Comparison of ENCODE assay signal across 20 cellular contexts in genomic region chr2:64005707-64006356, GRCh38. TPM values are rescaled to one million over a fixed set of nuclear protein-coding genes. Genes with fewer than 3 reads are reported as not detected.
DNase-seq lines count a peak whose midpoint lies in the region; ATAC-seq and FAIRE-seq lines count a peak whose summit lies in the region.
"Had no signal": no experiment of that assay in that cellular context is flagged by ENCODE, and none has a peak within 500 bp of the region (broad histone marks: within the 10 kb centered on the region; RNA-seq: fewer than 3 reads in every experiment).

No MANE protein-coding gene starts in this region.

- ATAC-seq in left colon (peak; percentile 90), GM18519 (IDR thresholded peaks at IDR 0.05; ENCODE audit: low FRiP score, unreplicated experiment) (no peak)
- ATAC-seq: A549; CD8-positive, alpha-beta T cell had no signal

- 66 to 89% (median 71%) methylated on average over 2 of the region's 2 CpGs for WGBS in small intestine, 3 donors

- no peak overlapping the region for H3K4me3 ChIP-seq in small intestine (ENCODE audit: low read depth in 1 of 2, low read length in 2 of 2)
- H3K4me3 ChIP-seq: A549; BLaER1 treated with 17β-estradiol and CSF1 and Interleukin-3, amounts not matched to agents 10 nM and 100 nM had no signal

- FAIRE-seq in GM19239 (lab: Jason Lieb, UNC) (peak; percentile 18), small intestine (lab: Jason Lieb, UNC) (no peak)
- FAIRE-seq: A549, D721Med, G401.6, GM12891 had no signal

- H3K27ac ChIP-seq in small intestine (ENCODE audit: low read depth in 1 of 2, low read length in 1 of 2), result no peak overlapping the region
- H3K27ac ChIP-seq: 22Rv1; A549; BLaER1 treated with 17β-estradiol and CSF1 and Interleukin-3, amounts not matched to agents 10 nM and 100 nM; C4-2B had no signal

- H3K27me3 ChIP-seq in small intestine (ENCODE audit: control insufficient read depth in 2 of 2, insufficient read depth in 2 of 2, low read length in 2 of 2), result no peaks in the 10 kb centered on the region
- H3K27me3 ChIP-seq: BLaER1 treated with 17β-estradiol and CSF1 and Interleukin-3, amounts not matched to agents 10 nM and 100 nM had no signal

- H3K4me1 Mint-ChIP-seq in activated T-helper 1 cell treated with anti-CD3 and anti-CD28 coated beads, Interleukin-12 subunit alpha, Interleukin-12 subunit beta, Interleukin-2, Interleukin-4 antibody, amounts not matched to agents 30 ng/mL and 10 ng/mL and 1 ng/mL, durations not matched to agents 14 hours and 24 hours and 36 hours (ENCODE audit: low read depth), result peaks cover 23% of the 10 kb centered on the region

- no peak overlapping the region for H3K27ac Mint-ChIP-seq in activated T-helper 1 cell treated with anti-CD3 and anti-CD28 coated beads, Interleukin-12 subunit alpha, Interleukin-12 subunit beta, Interleukin-2, Interleukin-4 antibody, amounts not matched to agents 30 ng/mL and 10 ng/mL and 1 ng/mL, durations not matched to agents 14 hours and 24 hours and 36 hours
- H3K27ac Mint-ChIP-seq: B cell; CD4-positive, alpha-beta T cell; CD8-positive, alpha-beta T cell had no signal

- no peaks in the 10 kb centered on the region for H3K9me3 ChIP-seq in small intestine (ENCODE audit: control insufficient read depth, low read depth)
- H3K9me3 ChIP-seq: A549, Caco-2 had no signal

- no peaks in the 10 kb centered on the region for H3K27me3 Mint-ChIP-seq in activated T-helper 1 cell treated with anti-CD3 and anti-CD28 coated beads, Interleukin-12 subunit alpha, Interleukin-12 subunit beta, Interleukin-2, Interleukin-4 antibody, amounts not matched to agents 30 ng/mL and 10 ng/mL and 1 ng/mL, durations not matched to agents 14 hours and 24 hours and 36 hours (ENCODE audit: insufficient read depth)
- H3K27me3 Mint-ChIP-seq: B cell; CD4-positive, alpha-beta T cell had no signal

- H3K36me3 ChIP-seq in small intestine (ENCODE audit: control insufficient read depth in 2 of 2, insufficient read depth in 2 of 2, low read length in 2 of 2), result no peaks in the 10 kb centered on the region

- no peak overlapping the region for H3K4me3 Mint-ChIP-seq in activated T-helper 1 cell treated with anti-CD3 and anti-CD28 coated beads, Interleukin-12 subunit alpha, Interleukin-12 subunit beta, Interleukin-2, Interleukin-4 antibody, amounts not matched to agents 30 ng/mL and 10 ng/mL and 1 ng/mL, durations not matched to agents 14 hours and 24 hours and 36 hours
- H3K4me3 Mint-ChIP-seq: B cell; CD4-positive, alpha-beta T cell; CD8-positive, alpha-beta T cell had no signal

- intact Hi-C loops in left colon (cut with DNase I, micrococcal nuclease), result no loop called here
- intact Hi-C loops in activated T-helper 1 cell treated with anti-CD3 and anti-CD28 coated beads, Interleukin-12 subunit alpha, Interleukin-12 subunit beta, Interleukin-2, Interleukin-4 antibody, amounts not matched to agents 30 ng/mL and 10 ng/mL and 1 ng/mL, durations not matched to agents 14 hours and 24 hours and 36 hours (cut with micrococcal nuclease), result no loop called here

- H3K36me3 Mint-ChIP-seq in activated T-helper 1 cell treated with anti-CD3 and anti-CD28 coated beads, Interleukin-12 subunit alpha, Interleukin-12 subunit beta, Interleukin-2, Interleukin-4 antibody, amounts not matched to agents 30 ng/mL and 10 ng/mL and 1 ng/mL, durations not matched to agents 14 hours and 24 hours and 36 hours (ENCODE audit: low read depth), result peaks cover 22% of the 10 kb centered on the region

- H3K9me3 Mint-ChIP-seq in activated T-helper 1 cell treated with anti-CD3 and anti-CD28 coated beads, Interleukin-12 subunit alpha, Interleukin-12 subunit beta, Interleukin-2, Interleukin-4 antibody, amounts not matched to agents 30 ng/mL and 10 ng/mL and 1 ng/mL, durations not matched to agents 14 hours and 24 hours and 36 hours, result no peaks in the 10 kb centered on the region
- H3K9me3 Mint-ChIP-seq: CD4-positive, alpha-beta T cell; CD8-positive, alpha-beta T cell had no signal

- H3K4me1 ChIP-seq in small intestine (ENCODE audit: control insufficient read depth in 2 of 2, insufficient read depth in 1 of 2, low read depth in 1 of 2, low read length in 1 of 2), result peaks cover 0 to 1% of the 10 kb centered on the region in 2 donors
- H3K4me1 ChIP-seq: A549; BLaER1 treated with 17β-estradiol and CSF1 and Interleukin-3, amounts not matched to agents 10 nM and 100 nM; Caco-2 had no signal

- DNase-seq in GM19239 (ENCODE audit: insufficient read length, low spot score) (no peak), left colon (no peak), small intestine (peak; percentile 67)
- DNase-seq in activated T-helper 1 cell treated with anti-CD3 and anti-CD28 coated beads, Interleukin-12 subunit alpha, Interleukin-12 subunit beta, Interleukin-2, Interleukin-4 antibody, amounts not matched to agents 30 ng/mL and 10 ng/mL and 1 ng/mL, durations not matched to agents 14 hours and 24 hours and 36 hours (ENCODE audit: low spot score), result no peak
- DNase-seq: AML-193; Caco-2; Calu3; CD4-positive, alpha-beta T cell; CD8-positive, alpha-beta T cell; DMS79 treated with DMSO at 0.1 percent for 48 hours; GF-D8 had no signal

RNA-seq across cellular contexts. Expression of gene VPS54, which starts 13.4 kb away (rescaled TPM):
- 10 to 100 TPM; 20.9 to 21.2 TPM for total RNA-seq in left colon
- polyA plus RNA-seq in small intestine, result 10 to 100 TPM; 12.3 to 21.7 (median 13.5) TPM
- total RNA-seq in activated T-helper 1 cell treated with anti-CD3 and anti-CD28 coated beads, Interleukin-12 subunit alpha, Interleukin-12 subunit beta, Interleukin-2, Interleukin-4 antibody, amounts not matched to agents 30 ng/mL and 10 ng/mL and 1 ng/mL, durations not matched to agents 14 hours and 24 hours and 36 hours, result 14.9 and 15.4 TPM in 2 replicates
